In genomic region chr15:80989110-80989517, GRCh38 we compare ENCODE assay signal across 8 cellular contexts. TPM values are rescaled to one million over a fixed set of nuclear protein-coding genes. Genes with fewer than 3 reads are reported as not detected.
A peak's percentile ranks its signal among the peaks of the same experiment; 100 is the strongest.
DNase-seq lines count a peak whose midpoint lies in the region; ATAC-seq, FAIRE-seq and TF ChIP-seq lines count a peak whose summit lies in the region.

No MANE protein-coding gene starts in this region.

- no peak for TF ChIP-seq POLR2A in stomach (IDR thresholded peaks at IDR 0.05)

- H3K4me3 Mint-ChIP-seq in activated naive CD8-positive, alpha-beta T cell treated with anti-CD3 and anti-CD28 coated beads, Interleukin-2, amount 50 U/mL, for 24 hours = peak overlapping the region; percentile 100

- WGBS in stomach, 5 donors = 0 to 2% (median 1%) methylated on average over 7 of the region's 7 CpGs

- peak overlapping the region; percentile 99 for H3K27ac Mint-ChIP-seq in activated naive CD8-positive, alpha-beta T cell treated with anti-CD3 and anti-CD28 coated beads, Interleukin-2, amount 50 U/mL, for 24 hours

- H3K4me3 ChIP-seq in kidney (ENCODE audit: low read length in 2 of 2) (peak overlapping the region; percentile 79 to 90), stomach (peak overlapping the region; percentile 81 to 97 (median 88))

- ATAC-seq in GM18502 (IDR thresholded peaks at IDR 0.05; ENCODE audit: poor library complexity, unreplicated experiment) (peak; percentile 5), HG03280 (IDR thresholded peaks at IDR 0.05; ENCODE audit: unreplicated experiment) (peak; percentile 1), GM21576 (IDR thresholded peaks at IDR 0.05; ENCODE audit: unreplicated experiment) (no peak)
- ATAC-seq in activated naive CD8-positive, alpha-beta T cell treated with anti-CD3 and anti-CD28 coated beads, Interleukin-2, amount 50 U/mL, for 24 hours = no peak

- DNase-seq in activated naive CD8-positive, alpha-beta T cell treated with anti-CD3 and anti-CD28 coated beads, Interleukin-2, amount 50 U/mL, for 24 hours = peak; percentile 16
- DNase-seq in kidney = no peak
- no peak for DNase-seq in stomach
- no peak for DNase-seq in GM19240 (ENCODE audit: insufficient read length, low spot score)
- no peak for DNase-seq in NCI-H146 treated with DMSO at 0.1 percent for 48 hours (lab: John Stamatoyannopoulos, UW; ENCODE audit: unreplicated experiment)

- TF ChIP-seq EP300 in stomach (IDR thresholded peaks at IDR 0.05) = no peak

- no peaks in the 10 kb centered on the region for H3K9me3 Mint-ChIP-seq in activated naive CD8-positive, alpha-beta T cell treated with anti-CD3 and anti-CD28 coated beads, Interleukin-2, amount 50 U/mL, for 24 hours

- H3K9ac ChIP-seq in kidney (ENCODE audit: low read length in 2 of 2) = peak overlapping the region; percentile 31 to 68

- H3K36me3 ChIP-seq in kidney (ENCODE audit: control insufficient read depth in 1 of 2, insufficient read depth in 2 of 2, low read length in 2 of 2) (no peaks in the 10 kb centered on the region), stomach (no peaks in the 10 kb centered on the region)

- H3K4me1 Mint-ChIP-seq in activated naive CD8-positive, alpha-beta T cell treated with anti-CD3 and anti-CD28 coated beads, Interleukin-2, amount 50 U/mL, for 24 hours = peaks cover 66% of the 10 kb centered on the region

- no peaks in the 10 kb centered on the region for H3K27me3 ChIP-seq in stomach

- H3K27me3 Mint-ChIP-seq in activated naive CD8-positive, alpha-beta T cell treated with anti-CD3 and anti-CD28 coated beads, Interleukin-2, amount 50 U/mL, for 24 hours = no peaks in the 10 kb centered on the region

- no peak for TF ChIP-seq CTCF in kidney (IDR thresholded peaks at IDR 0.05; ENCODE audit: borderline replicate concordance, extremely low read depth, insufficient read depth)
- no peak for TF ChIP-seq CTCF in stomach (IDR thresholded peaks at IDR 0.05)

- H3K27ac ChIP-seq in kidney (ENCODE audit: low read depth in 2 of 2, low read length in 2 of 2) (peak overlapping the region; percentile 90 to 92), stomach (peak overlapping the region; percentile 92 to 96 (median 93))

- H3K4me1 ChIP-seq in kidney (ENCODE audit: control insufficient read depth in 1 of 2, insufficient read depth in 1 of 2, low read depth in 1 of 2, low read length in 2 of 2) = peaks cover 16 to 18% of the 10 kb centered on the region in 2 donors
- H3K4me1 ChIP-seq in stomach = peaks cover 25 to 69% (median 49%) of the 10 kb centered on the region in 4 donors

- H3K9me3 ChIP-seq in kidney (ENCODE audit: control insufficient read depth in 1 of 2, low read length in 2 of 2) = no peaks in the 10 kb centered on the region
- no peaks in the 10 kb centered on the region for H3K9me3 ChIP-seq in stomach

- FAIRE-seq in kidney (lab: Jason Lieb, UNC) = no peak

- intact Hi-C loops in kidney (cut with DNase I) (no loop called here), stomach (cut with DNase I; ENCODE audit: low total_unique reads) (no loop called here)

- peaks cover 17% of the 10 kb centered on the region for H3K36me3 Mint-ChIP-seq in activated naive CD8-positive, alpha-beta T cell treated with anti-CD3 and anti-CD28 coated beads, Interleukin-2, amount 50 U/mL, for 24 hours (ENCODE audit: low read depth)

RNA-seq across cellular contexts. Expression of gene MESD, which starts 0.5 kb away (rescaled TPM):
- total RNA-seq in kidney (30.9 TPM), stomach (10 to 100 TPM; 11.2 to 34.8 (median 24.2) TPM)
- polyA plus RNA-seq in kidney (ENCODE audit: insufficient read depth, low read depth, low replicate concordance) (23.3 TPM), stomach (1 to 10 TPM; 5.5 to 10.0 (median 9.2) TPM)

RNA-seq across cellular contexts. Expression of gene TLNRD1, which starts 11.6 kb away (rescaled TPM):
- total RNA-seq in kidney = 16.7 TPM
- polyA plus RNA-seq in kidney (ENCODE audit: insufficient read depth, low read depth, low replicate concordance) = 7.4 TPM
- 10 to 100 TPM in 4 of 5 donors, 1 to 10 TPM in 1; 1.8 to 88.3 (median 21.0) TPM for total RNA-seq in stomach
- 1 to 10 TPM; 5.7 to 8.4 (median 6.9) TPM for polyA plus RNA-seq in stomach

Comparison
In these comparisons a context has a peak if more than half of its experiments do, and no peak if none do; other contexts are left out.
1. ATAC-seq: peak in GM18502 (single experiment) and HG03280 (single experiment); none in activated naive CD8-positive, alpha-beta T cell treated with anti-CD3 and anti-CD28 coated beads, Interleukin-2, amount 50 U/mL, for 24 hours (single experiment) and GM21576 (single experiment).